Comparison of ENCODE assay signal across 15 cellular contexts in genomic region chr4:174483792-174484191, GRCh38. TPM values are rescaled to one million over a fixed set of nuclear protein-coding genes. Genes with fewer than 3 reads are reported as not detected.
DNase-seq lines count a peak whose midpoint lies in the region; ATAC-seq and TF ChIP-seq lines count a peak whose summit lies in the region.
"Had no signal": no experiment of that assay in that cellular context is flagged by ENCODE, and none has a peak within 500 bp of the region (broad histone marks: within the 10 kb centered on the region; RNA-seq: fewer than 3 reads in every experiment).

No MANE protein-coding gene starts in this region.

- peak; percentile 50 for DNase-seq in M059J (ENCODE audit: low read depth)
- peak; percentile 32 for DNase-seq in astrocyte of the hippocampus (ENCODE audit: low read depth, low spot score)
- DNase-seq in non-pigmented ciliary epithelial cell (ENCODE audit: low read depth), result peak; percentile 26
- DNase-seq in uterus, result no peak
- no peak for DNase-seq in amygdala (lab: John Stamatoyannopoulos, UW)
- DNase-seq: CD4-positive, alpha-beta memory T cell; DMS153; DMS79; GDM1; HCEC 1CT; IMR-90; KBM-7 had no signal

- H3K4me1 ChIP-seq in uterus, result no peaks in the 10 kb centered on the region
- H3K4me1 ChIP-seq: BLaER1 had no signal

- H3K27me3 ChIP-seq in uterus, result no peaks in the 10 kb centered on the region
- H3K27me3 ChIP-seq: BLaER1 had no signal

- H3K9me3 ChIP-seq in uterus, result no peaks in the 10 kb centered on the region
- H3K9me3 ChIP-seq: BLaER1 had no signal

- no peak for TF ChIP-seq CTCF in uterus (IDR thresholded peaks at IDR 0.05)

- H3K27ac ChIP-seq in uterus, result no peak overlapping the region
- H3K27ac ChIP-seq: BLaER1 had no signal

- ATAC-seq in HG02885 (IDR thresholded peaks at IDR 0.05; ENCODE audit: poor library complexity, unreplicated experiment), result no peak

- intact Hi-C loops in uterus (cut with DNase I; ENCODE audit: low total_unique reads), result no loop called here

- TF ChIP-seq POLR2A in uterus (IDR thresholded peaks at IDR 0.05), result no peak

- H3K4me3 ChIP-seq in uterus, result no peak overlapping the region
- H3K4me3 ChIP-seq: BLaER1 had no signal

- H3K36me3 ChIP-seq in uterus, result no peaks in the 10 kb centered on the region
- H3K36me3 ChIP-seq: BLaER1 had no signal

RNA-seq across cellular contexts. Expression of gene HPGD, which starts 38.5 kb away (rescaled TPM):
- total RNA-seq in M059J (2014; rRNA removed; shearing (Covaris generic)), result 2.6 and 3.7 TPM in 2 replicates
- total RNA-seq in uterus, result 100 to 1,000 TPM in 2 of 4 donors, 10 to 100 TPM in 2; 47.4 to 190 (median 125) TPM
- total RNA-seq: Daoy, IMR-90 had no signal

Comparison
In these comparisons a context has a peak if more than half of its experiments do, and no peak if none do; other contexts are left out.
1. DNase-seq: peak in M059J (single experiment), astrocyte of the hippocampus (single experiment) and non-pigmented ciliary epithelial cell (single experiment); none in uterus (0 of 2) and amygdala (0 of 56).
2. RNA of gene HPGD, which starts 38.5 kb away (total RNA-seq): 47.4 to 190 TPM in uterus; 2.6 to 3.7 TPM in M059J; every median in the first group is over 10 times any median in the second.